Comparison of ENCODE assay signal across 8 cellular contexts in genomic region chr14:32896979-32897723, GRCh38. TPM values are rescaled to one million over a fixed set of nuclear protein-coding genes. Genes with fewer than 3 reads are reported as not detected.
DNase-seq lines count a peak whose midpoint lies in the region; ATAC-seq and TF ChIP-seq lines count a peak whose summit lies in the region.

No MANE protein-coding gene starts in this region.

- DNase-seq in Caco-2 (no peak), NCI-H82 treated with DMSO at 0.1 percent for 48 hours (lab: John Stamatoyannopoulos, UW; ENCODE audit: unreplicated experiment) (peak; percentile 6), NCI-H2081 treated with DMSO at 0.1 percent for 48 hours (lab: John Stamatoyannopoulos, UW) (no peak)
- DNase-seq in stimulated activated CD8-positive, alpha-beta memory T cell treated with anti-CD3 and anti-CD28 coated beads, Interleukin-4, amount 100 ng/mL, for 48 hours: no peak
- DNase-seq in stimulated activated effector memory CD8-positive, alpha-beta T cell treated with anti-CD3 and anti-CD28 coated beads, Interleukin-12 subunit alpha, Interleukin-12 subunit beta, amount 100 ng/mL, for 72 hours (ENCODE audit: low spot score in 2 of 2): no peak

- H3K36me3 Mint-ChIP-seq in Caco-2 (ENCODE audit: insufficient read depth, unreplicated experiment) (no peaks in the 10 kb centered on the region), nephron (ENCODE audit: low read depth) (no peaks in the 10 kb centered on the region)
- H3K36me3 Mint-ChIP-seq in stimulated activated effector memory CD8-positive, alpha-beta T cell treated with anti-CD3 and anti-CD28 coated beads, Interleukin-12 subunit alpha, Interleukin-12 subunit beta, amount 100 ng/mL, for 72 hours: no peaks in the 10 kb centered on the region

- H3K4me1 Mint-ChIP-seq in Caco-2 (ENCODE audit: low read depth, unreplicated experiment) (no peaks in the 10 kb centered on the region), nephron (peaks cover 5% of the 10 kb centered on the region)
- no peaks in the 10 kb centered on the region for H3K4me1 Mint-ChIP-seq in stimulated activated effector memory CD8-positive, alpha-beta T cell treated with anti-CD3 and anti-CD28 coated beads, Interleukin-12 subunit alpha, Interleukin-12 subunit beta, amount 100 ng/mL, for 72 hours

- no peak for ATAC-seq in GM18517 (IDR thresholded peaks at IDR 0.05; ENCODE audit: unreplicated experiment)
- ATAC-seq in stimulated activated effector memory CD8-positive, alpha-beta T cell treated with anti-CD3 and anti-CD28 coated beads, Interleukin-12 subunit alpha, Interleukin-12 subunit beta, amount 100 ng/mL, for 72 hours: no peak

- CTCF ChIA-PET in Caco-2 (lab: Charles Lee): no interaction called here

- no TSS peak for BruUV-seq in Caco-2 (replicated peaks; lab: Mats Ljungman, UMichigan)

- peak overlapping the region; percentile 46 for H3K4me3 Mint-ChIP-seq in Caco-2 (ENCODE audit: unreplicated experiment)
- peak overlapping the region; percentile 77 to 83 (median 80) for H3K4me3 Mint-ChIP-seq in nephron
- no peak overlapping the region for H3K4me3 Mint-ChIP-seq in stimulated activated effector memory CD8-positive, alpha-beta T cell treated with anti-CD3 and anti-CD28 coated beads, Interleukin-12 subunit alpha, Interleukin-12 subunit beta, amount 100 ng/mL, for 72 hours

- H3K27ac Mint-ChIP-seq in Caco-2 (ENCODE audit: unreplicated experiment) (no peak overlapping the region), nephron (peak overlapping the region; percentile 86 to 97 (median 92))
- no peak overlapping the region for H3K27ac Mint-ChIP-seq in stimulated activated effector memory CD8-positive, alpha-beta T cell treated with anti-CD3 and anti-CD28 coated beads, Interleukin-12 subunit alpha, Interleukin-12 subunit beta, amount 100 ng/mL, for 72 hours

- TF ChIP-seq CTCF in Caco-2 (IDR thresholded peaks at IDR 0.05; ENCODE audit: insufficient read depth in 1 of 2, low read depth in 1 of 2, low read length in 1 of 2, severe bottlenecking in 1 of 2, unreplicated experiment in 1 of 2) (no peak), nephron (IDR thresholded peaks at IDR 0.05; ENCODE audit: unreplicated experiment in 3 of 3) (no peak)

- intact Hi-C loops in Caco-2 (cut with micrococcal nuclease; ENCODE audit: unreplicated experiment): no loop called here

- H3K36me3 ChIP-seq in Caco-2 (ENCODE audit: control insufficient read depth, insufficient read depth, low read length) (no peaks in the 10 kb centered on the region), endocrine pancreas (ENCODE audit: control insufficient read depth, insufficient read depth, low read length) (no peaks in the 10 kb centered on the region)

- H3K4me1 ChIP-seq in Caco-2 (no peaks in the 10 kb centered on the region), endocrine pancreas (ENCODE audit: control insufficient read depth, insufficient read depth, low read length) (peaks cover 6% of the 10 kb centered on the region)

- POLR2A ChIA-PET in Caco-2 (lab: Charles Lee): no interaction called here

- H3K27me3 ChIP-seq in Caco-2 (replicated peaks; ENCODE audit: control insufficient read depth, insufficient read depth, low read length) (no peaks in the 10 kb centered on the region), endocrine pancreas (ENCODE audit: control insufficient read depth, insufficient read depth, low read length) (no peaks in the 10 kb centered on the region)

- H3K27me3 Mint-ChIP-seq in Caco-2 (ENCODE audit: insufficient read depth, unreplicated experiment) (peaks cover 7% of the 10 kb centered on the region), nephron (ENCODE audit: low read depth) (no peaks in the 10 kb centered on the region)

- H3K9me3 ChIP-seq in Caco-2 (no peaks in the 10 kb centered on the region), endocrine pancreas (ENCODE audit: control insufficient read depth, low read length) (no peaks in the 10 kb centered on the region)

- peak overlapping the region; percentile 48 for H3K9ac ChIP-seq in endocrine pancreas (ENCODE audit: control insufficient read depth, insufficient read depth, low read length)

- H3K9me3 Mint-ChIP-seq in Caco-2 (ENCODE audit: unreplicated experiment): no peaks in the 10 kb centered on the region
- no peaks in the 10 kb centered on the region for H3K9me3 Mint-ChIP-seq in nephron
- peaks cover 8% of the 10 kb centered on the region for H3K9me3 Mint-ChIP-seq in stimulated activated effector memory CD8-positive, alpha-beta T cell treated with anti-CD3 and anti-CD28 coated beads, Interleukin-12 subunit alpha, Interleukin-12 subunit beta, amount 100 ng/mL, for 72 hours

- H3K4me3 ChIP-seq in Caco-2 (ENCODE audit: low read depth, low read length) (no peak overlapping the region), endocrine pancreas (ENCODE audit: control insufficient read depth, insufficient read depth, low read length) (peak overlapping the region; percentile 99)

RNA-seq across cellular contexts. Expression of gene NPAS3, which starts 41.5 kb away (rescaled TPM):
- total RNA-seq in Caco-2 (2022): not detected in 2 replicates

Comparison
In these comparisons a context has a peak if more than half of its experiments do, and no peak if none do; other contexts are left out.
1. H3K27ac Mint-ChIP-seq: peak in nephron (3 of 3); none in Caco-2 (single experiment) and stimulated activated effector memory CD8-positive, alpha-beta T cell treated with anti-CD3 and anti-CD28 coated beads, Interleukin-12 subunit alpha, Interleukin-12 subunit beta, amount 100 ng/mL, for 72 hours (single experiment).